Comparison of ENCODE assay signal across 17 cellular contexts in genomic region chr1:198619375-198620140, GRCh38. TPM values are rescaled to one million over a fixed set of nuclear protein-coding genes. Genes with fewer than 3 reads are reported as not detected.
DNase-seq lines count a peak whose midpoint lies in the region; ATAC-seq, FAIRE-seq and TF ChIP-seq lines count a peak whose summit lies in the region.
"Had no signal": no experiment of that assay in that cellular context is flagged by ENCODE, and none has a peak within 500 bp of the region (broad histone marks: within the 10 kb centered on the region; RNA-seq: fewer than 3 reads in every experiment).

No MANE protein-coding gene starts in this region.

- no peaks in the 10 kb centered on the region for H3K36me3 ChIP-seq in CD4-positive, alpha-beta memory T cell (ENCODE audit: insufficient read depth, low read length)
- no peaks in the 10 kb centered on the region for H3K36me3 ChIP-seq in naive thymus-derived CD4-positive, alpha-beta T cell (ENCODE audit: control insufficient read depth in 2 of 3, insufficient read depth in 3 of 3, low read length in 3 of 3)
- H3K36me3 ChIP-seq: HAP-1 had no signal

- peaks cover 0 to 2% (median 0%) of the 10 kb centered on the region in 8 donors for H3K9me3 Mint-ChIP-seq in CD4-positive, alpha-beta memory T cell
- H3K9me3 Mint-ChIP-seq in activated T-helper 17 cell treated with anti-CD3 and anti-CD28 coated beads, Interleukin-2, amount 50 U/mL, for 72 hours = no peaks in the 10 kb centered on the region
- peaks cover 0 to 5% (median 0%) of the 10 kb centered on the region in 11 donors for H3K9me3 Mint-ChIP-seq in naive thymus-derived CD4-positive, alpha-beta T cell

- intact Hi-C loops in CD4-positive, alpha-beta memory T cell (cut with micrococcal nuclease) = loop anchor here (2.0 kb wide), 1 partner anchor 63 kb away; no protein-coding TSS in a partner anchor
- intact Hi-C loops in naive thymus-derived CD4-positive, alpha-beta T cell (cut with micrococcal nuclease) = loop anchor here (2.0 to 10.0 kb wide), 8 partner anchors 38 to 842 kb away; partner anchors contain the start of genes C1orf53 (in 1 of the 2), DENND1B (in 1 of the 2) and NEK7 (in 1 of the 2)

- DNase-seq in CD4-positive, alpha-beta memory T cell = peak in 1 of 5 donors; percentile 56
- DNase-seq in GM19239 (ENCODE audit: insufficient read length, low spot score) = no peak
- DNase-seq in naive thymus-derived CD4-positive, alpha-beta T cell = peak in 5 of 9 donors; percentile 32 to 62 (median 49)
- no peak for DNase-seq in NCI-H510A treated with DMSO at 0.1 percent for 48 hours (lab: John Stamatoyannopoulos, UW)
- DNase-seq in GM13977 (ENCODE audit: low spot score) = no peak
- DNase-seq in caudate nucleus (lab: John Stamatoyannopoulos, UW) = no peak
- no peak for DNase-seq in SHP77 treated with DMSO at 0.1 percent for 48 hours (lab: John Stamatoyannopoulos, UW)
- DNase-seq: activated CD4-positive, CD25-positive, alpha-beta regulatory T cell; GF-D8; left cardiac atrium; MV-4-11 had no signal

- TF ChIP-seq CTCF in GM13977 (IDR thresholded peaks at IDR 0.05; ENCODE audit: extremely low read depth, insufficient read depth, missing control alignments) = no peak

- H3K9me3 ChIP-seq in CD4-positive, alpha-beta memory T cell (ENCODE audit: control insufficient read depth in 1 of 2, low read length in 2 of 2) = no peaks in the 10 kb centered on the region
- no peaks in the 10 kb centered on the region for H3K9me3 ChIP-seq in naive thymus-derived CD4-positive, alpha-beta T cell (ENCODE audit: control insufficient read depth in 2 of 3, low read length in 3 of 3)
- H3K9me3 ChIP-seq: HAP-1 had no signal

- FAIRE-seq in GM19239 (lab: Jason Lieb, UNC) = peak; percentile 86

- H3K27me3 Mint-ChIP-seq in CD4-positive, alpha-beta memory T cell = no peaks in the 10 kb centered on the region
- H3K27me3 Mint-ChIP-seq in activated T-helper 17 cell treated with anti-CD3 and anti-CD28 coated beads, Interleukin-2, amount 50 U/mL, for 72 hours = no peaks in the 10 kb centered on the region
- no peaks in the 10 kb centered on the region for H3K27me3 Mint-ChIP-seq in naive thymus-derived CD4-positive, alpha-beta T cell

- POLR2A ChIA-PET in CD4-positive, alpha-beta memory T cell (lab: Charles Lee; ENCODE audit: partially characterized antibody) = interaction anchor here (0.6 to 7.4 kb wide), 25 partner anchors 11 to 461 kb away, joined by 3 to 494 read pairs (median 21); partner anchors contain the start of gene PTPRC
- POLR2A ChIA-PET in naive thymus-derived CD4-positive, alpha-beta T cell (lab: Charles Lee) = interaction anchor here (0.8 to 7.4 kb wide), 28 partner anchors 10 to 93 kb away, joined by 3 to 332 read pairs (median 10); partner anchors contain the start of genes ATP6V1G3 and PTPRC

- peak overlapping the region; percentile 18 to 59 for H3K4me3 ChIP-seq in CD4-positive, alpha-beta memory T cell (ENCODE audit: low read length in 2 of 2)
- H3K4me3 ChIP-seq in naive thymus-derived CD4-positive, alpha-beta T cell (ENCODE audit: low read length) = peak overlapping the region; percentile 48
- H3K4me3 ChIP-seq: HAP-1, hepatocyte had no signal

- no peaks in the 10 kb centered on the region for H3K36me3 Mint-ChIP-seq in CD4-positive, alpha-beta memory T cell
- no peaks in the 10 kb centered on the region for H3K36me3 Mint-ChIP-seq in activated T-helper 17 cell treated with anti-CD3 and anti-CD28 coated beads, Interleukin-2, amount 50 U/mL, for 72 hours (ENCODE audit: low read depth)
- H3K36me3 Mint-ChIP-seq in naive thymus-derived CD4-positive, alpha-beta T cell = peaks cover 0 to 3% (median 0%) of the 10 kb centered on the region in 5 donors

- CTCF ChIA-PET in CD4-positive, alpha-beta memory T cell (lab: Charles Lee; ENCODE audit: partially characterized antibody) = interaction anchor here (0.7 to 5.1 kb wide), 24 partner anchors 10 to 153 kb away, joined by 3 to 93 read pairs (median 6); partner anchors contain the start of gene PTPRC
- CTCF ChIA-PET in naive thymus-derived CD4-positive, alpha-beta T cell (lab: Charles Lee) = interaction anchor here (0.6 to 7.3 kb wide), 20 partner anchors 9 to 99 kb away, joined by 3 to 88 read pairs (median 6); partner anchors contain the start of gene PTPRC

- H3K27ac ChIP-seq in CD4-positive, alpha-beta memory T cell (ENCODE audit: low read depth, low read length) = peak overlapping the region; percentile 73
- H3K27ac ChIP-seq in naive thymus-derived CD4-positive, alpha-beta T cell (ENCODE audit: low read depth, low read length) = peak overlapping the region; percentile 67
- H3K27ac ChIP-seq in caudate nucleus (ENCODE audit: low read depth, low read length) = no peak overlapping the region
- H3K27ac ChIP-seq: hepatocyte had no signal

- in situ Hi-C loops in GM13977 (cut with MboI; ENCODE audit: low pct_unique_long_range_greater_than_20kb, low sequenced_read_pairs, unreplicated experiment) = no loop called here

- peaks cover 100% of the 10 kb centered on the region for H3K4me1 ChIP-seq in CD4-positive, alpha-beta memory T cell (ENCODE audit: insufficient read depth, low read length)
- H3K4me1 ChIP-seq in naive thymus-derived CD4-positive, alpha-beta T cell (ENCODE audit: control insufficient read depth in 2 of 2, insufficient read depth in 2 of 2, low read length in 2 of 2) = peaks cover 70 to 92% of the 10 kb centered on the region in 2 donors
- H3K4me1 ChIP-seq: HAP-1 had no signal

- H3K27ac Mint-ChIP-seq in CD4-positive, alpha-beta memory T cell = peak overlapping the region; percentile 89 to 98 (median 95)
- peak overlapping the region; percentile 95 for H3K27ac Mint-ChIP-seq in activated T-helper 17 cell treated with anti-CD3 and anti-CD28 coated beads, Interleukin-2, amount 50 U/mL, for 72 hours
- H3K27ac Mint-ChIP-seq in naive thymus-derived CD4-positive, alpha-beta T cell = peak overlapping the region; percentile 89 to 99 (median 96)

- peak overlapping the region; percentile 53 to 92 (median 76) for H3K4me3 Mint-ChIP-seq in CD4-positive, alpha-beta memory T cell
- H3K4me3 Mint-ChIP-seq in activated T-helper 17 cell treated with anti-CD3 and anti-CD28 coated beads, Interleukin-2, amount 50 U/mL, for 72 hours = peak overlapping the region; percentile 90
- H3K4me3 Mint-ChIP-seq in naive thymus-derived CD4-positive, alpha-beta T cell = peak overlapping the region; percentile 65 to 91 (median 82)

- peak; percentile 66 for ATAC-seq in activated T-helper 17 cell treated with anti-CD3 and anti-CD28 coated beads, Interleukin-2, amount 50 U/mL, for 72 hours (replicated peaks)
- ATAC-seq in naive thymus-derived CD4-positive, alpha-beta T cell = no peak
- ATAC-seq: esophagus mucosa, SK-N-SH treated with all-trans-retinoic acid at 6 μM for 48 hours had no signal

- H3K27me3 ChIP-seq in CD4-positive, alpha-beta memory T cell (ENCODE audit: insufficient read depth, low read length) = no peaks in the 10 kb centered on the region
- no peaks in the 10 kb centered on the region for H3K27me3 ChIP-seq in naive thymus-derived CD4-positive, alpha-beta T cell (ENCODE audit: control insufficient read depth in 2 of 2, insufficient read depth in 2 of 2, low read length in 2 of 2)
- H3K27me3 ChIP-seq: hepatocyte had no signal

- H3K4me1 Mint-ChIP-seq in CD4-positive, alpha-beta memory T cell = peaks cover 61 to 86% (median 76%) of the 10 kb centered on the region in 4 donors
- H3K4me1 Mint-ChIP-seq in activated T-helper 17 cell treated with anti-CD3 and anti-CD28 coated beads, Interleukin-2, amount 50 U/mL, for 72 hours = peaks cover 50% of the 10 kb centered on the region
- H3K4me1 Mint-ChIP-seq in naive thymus-derived CD4-positive, alpha-beta T cell = peaks cover 59 to 98% (median 83%) of the 10 kb centered on the region in 7 donors

RNA-seq across cellular contexts. Expression of gene PTPRC, which starts 19.3 kb away (rescaled TPM):
- 100 to 1,000 TPM; 974 to 987 TPM for total RNA-seq in CD4-positive, alpha-beta memory T cell
- 1,000 to 10,000 TPM in 1 of 2 donors, 100 to 1,000 TPM in 1; 915 to 1,019 TPM for polyA plus RNA-seq in CD4-positive, alpha-beta memory T cell
- total RNA-seq in activated T-helper 17 cell treated with anti-CD3 and anti-CD28 coated beads, Interleukin-2, amount 50 U/mL, for 72 hours = 100 to 1,000 TPM; 366 to 421 TPM
- 1,000 to 10,000 TPM in 3 of 5 experiments, 100 to 1,000 TPM in 2; 739 to 1,121 (median 1,015) TPM for total RNA-seq in naive thymus-derived CD4-positive, alpha-beta T cell
- 1,000 to 10,000 TPM; 1,177 to 1,286 TPM for polyA plus RNA-seq in naive thymus-derived CD4-positive, alpha-beta T cell
- total RNA-seq: pulmonary artery endothelial cell had no signal
- polyA plus RNA-seq: hepatocyte had no signal

Comparison
In these comparisons a context has a peak if more than half of its experiments do, and no peak if none do; other contexts are left out.
1. DNase-seq: peak in naive thymus-derived CD4-positive, alpha-beta T cell (5 of 9); none in GM19239 (single experiment), NCI-H510A treated with DMSO at 0.1 percent for 48 hours (single experiment), GM13977 (single experiment), caudate nucleus (0 of 61) and SHP77 treated with DMSO at 0.1 percent for 48 hours (single experiment).
2. Peak in every context shown above with its lines, with median percentiles within 50 percentile points of each other: H3K27ac Mint-ChIP-seq and H3K4me3 Mint-ChIP-seq.